1 cellular context compared by ENCODE assay signal in the genomic region with DNA sequence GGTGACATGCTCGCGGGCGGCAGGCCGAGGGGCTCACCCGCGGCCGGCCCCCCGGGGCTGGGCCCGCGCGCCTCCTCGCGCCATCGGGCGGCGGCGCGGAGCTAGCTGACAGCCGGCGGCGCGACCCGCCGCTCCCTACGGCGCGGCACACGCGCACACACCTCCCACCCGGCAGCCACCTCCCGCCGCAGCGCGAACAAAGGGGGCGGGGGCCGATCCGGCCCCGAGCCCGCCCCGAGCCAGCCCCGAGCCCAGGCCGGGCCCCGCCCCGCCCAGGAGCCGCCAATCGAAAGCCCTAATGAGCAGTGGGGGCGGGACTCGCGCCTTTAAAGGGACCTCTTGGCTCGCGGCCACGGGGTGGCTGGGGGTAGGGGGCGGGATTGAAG.
A peak's percentile ranks its signal among the peaks of the same experiment; 100 is the strongest.
TF ChIP-seq lines count a peak whose summit lies in the region.

A gene with protein sequence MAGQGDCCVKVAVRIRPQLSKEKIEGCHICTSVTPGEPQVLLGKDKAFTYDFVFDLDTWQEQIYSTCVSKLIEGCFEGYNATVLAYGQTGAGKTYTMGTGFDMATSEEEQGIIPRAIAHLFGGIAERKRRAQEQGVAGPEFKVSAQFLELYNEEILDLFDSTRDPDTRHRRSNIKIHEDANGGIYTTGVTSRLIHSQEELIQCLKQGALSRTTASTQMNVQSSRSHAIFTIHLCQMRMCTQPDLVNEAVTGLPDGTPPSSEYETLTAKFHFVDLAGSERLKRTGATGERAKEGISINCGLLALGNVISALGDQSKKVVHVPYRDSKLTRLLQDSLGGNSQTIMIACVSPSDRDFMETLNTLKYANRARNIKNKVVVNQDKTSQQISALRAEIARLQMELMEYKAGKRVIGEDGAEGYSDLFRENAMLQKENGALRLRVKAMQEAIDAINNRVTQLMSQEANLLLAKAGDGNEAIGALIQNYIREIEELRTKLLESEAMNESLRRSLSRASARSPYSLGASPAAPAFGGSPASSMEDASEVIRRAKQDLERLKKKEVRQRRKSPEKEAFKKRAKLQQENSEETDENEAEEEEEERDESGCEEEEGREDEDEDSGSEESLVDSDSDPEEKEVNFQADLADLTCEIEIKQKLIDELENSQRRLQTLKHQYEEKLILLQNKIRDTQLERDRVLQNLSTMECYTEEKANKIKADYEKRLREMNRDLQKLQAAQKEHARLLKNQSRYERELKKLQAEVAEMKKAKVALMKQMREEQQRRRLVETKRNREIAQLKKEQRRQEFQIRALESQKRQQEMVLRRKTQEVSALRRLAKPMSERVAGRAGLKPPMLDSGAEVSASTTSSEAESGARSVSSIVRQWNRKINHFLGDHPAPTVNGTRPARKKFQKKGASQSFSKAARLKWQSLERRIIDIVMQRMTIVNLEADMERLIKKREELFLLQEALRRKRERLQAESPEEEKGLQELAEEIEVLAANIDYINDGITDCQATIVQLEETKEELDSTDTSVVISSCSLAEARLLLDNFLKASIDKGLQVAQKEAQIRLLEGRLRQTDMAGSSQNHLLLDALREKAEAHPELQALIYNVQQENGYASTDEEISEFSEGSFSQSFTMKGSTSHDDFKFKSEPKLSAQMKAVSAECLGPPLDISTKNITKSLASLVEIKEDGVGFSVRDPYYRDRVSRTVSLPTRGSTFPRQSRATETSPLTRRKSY (N-terminal part only) (minus strand): TSS at position 198 of the 386 bp plus-strand sequence. CDS start 331 bp downstream, outside the sequence.

TF ChIP-seq in neural cell, 6 proteins besides CTCF, POLR2A, EP300 and RAD21 (continued from another document):
- TF ChIP-seq REST (IDR thresholded peaks at IDR 0.05; ENCODE audit: borderline replicate concordance) (no peak), SMC3 (conservative IDR thresholded peaks at IDR 0.05; ENCODE audit: poor library complexity) (no peak), MXI1 (conservative IDR thresholded peaks at IDR 0.05; ENCODE audit: poor library complexity, severe bottlenecking) (peak; percentile 54)
